Comparison of ENCODE assay signal across 1 cellular context in the genomic region with DNA sequence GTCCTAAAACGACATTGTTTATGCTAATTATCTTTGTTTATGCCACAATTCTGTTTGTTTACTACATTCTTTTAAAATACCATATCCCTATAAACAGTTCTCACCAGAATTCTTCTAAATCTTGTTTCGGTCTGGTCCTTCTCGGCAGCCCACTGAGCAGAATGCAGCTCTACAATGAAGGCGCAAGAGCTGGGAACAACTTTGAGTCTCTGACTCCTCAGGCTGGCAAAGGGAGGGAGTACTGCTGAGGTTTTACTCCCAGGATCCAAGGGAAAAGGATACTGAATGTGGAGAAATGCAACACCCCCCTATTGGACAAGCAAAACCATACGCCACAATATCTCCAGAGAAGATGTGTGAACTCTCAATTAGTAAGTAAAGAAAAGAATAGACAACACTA.
TF ChIP-seq lines count a peak whose summit lies in the region.

No MANE protein-coding gene starts in this region.

TF ChIP-seq in K562, 482 proteins besides CTCF, POLR2A, EP300 and RAD21:
- no peak for TF ChIP-seq CBFB (CRISPR knock-in tag; IDR thresholded peaks at IDR 0.05)
- TF ChIP-seq ZNF311 (CRISPR knock-in tag; IDR thresholded peaks at IDR 0.05): no peak
- no peak for TF ChIP-seq MAZ (CRISPR knock-in tag; conservative IDR thresholded peaks at IDR 0.05 in 1 of 2, IDR thresholded peaks at IDR 0.05 in 1 of 2)
- no peak for TF ChIP-seq ZNF696 (CRISPR knock-in tag; conservative IDR thresholded peaks at IDR 0.05)
- no peak for TF ChIP-seq ZNF717 (CRISPR knock-in tag; IDR thresholded peaks at IDR 0.05)
- TF ChIP-seq NRF1 (conservative IDR thresholded peaks at IDR 0.05 in 1 of 2, IDR thresholded peaks at IDR 0.05 in 1 of 2): no peak
- TF ChIP-seq ATF1 (CRISPR knock-in tag; IDR thresholded peaks at IDR 0.05): no peak
- no peak for TF ChIP-seq ATF1 (tag; IDR thresholded peaks at IDR 0.05)
- no peak for TF ChIP-seq TAF1 (IDR thresholded peaks at IDR 0.05; ENCODE audit: control insufficient read depth, extremely low read depth, insufficient read depth, low read length, severe bottlenecking)
- TF ChIP-seq KHSRP (IDR thresholded peaks at IDR 0.05): no peak
